ENCODE assay signal across 10 cellular contexts in the genomic region with DNA sequence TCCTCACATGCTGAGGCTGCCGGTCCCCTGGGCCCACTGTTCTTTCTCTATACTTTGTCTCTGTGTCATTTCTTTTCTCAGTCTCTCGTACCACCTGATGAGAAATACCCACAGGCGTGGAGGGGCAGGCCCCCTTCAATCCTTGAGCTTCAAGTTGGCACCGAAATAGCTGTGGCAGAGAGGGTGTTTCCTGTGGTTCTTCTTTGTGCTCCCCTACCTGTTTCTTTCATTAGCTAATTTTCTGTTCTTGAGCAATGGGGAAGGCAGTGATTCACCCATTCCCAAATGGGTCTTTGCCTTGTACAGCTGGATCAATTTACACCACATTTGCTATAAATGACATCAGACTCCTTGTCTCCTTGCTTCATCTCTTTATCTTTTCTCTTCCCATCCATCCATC. TPM values are rescaled to one million over a fixed set of nuclear protein-coding genes. Genes with fewer than 3 reads are reported as not detected.
A peak's percentile ranks its signal among the peaks of the same experiment; 100 is the strongest.
DNase-seq lines count a peak whose midpoint lies in the region; ATAC-seq and TF ChIP-seq lines count a peak whose summit lies in the region.
"Had no signal": no experiment of that assay in that cellular context is flagged by ENCODE, and none has a peak within 500 bp of the region (broad histone marks: within the 10 kb centered on the region; RNA-seq: fewer than 3 reads in every experiment).

No MANE protein-coding gene starts in this region.

- H3K4me3 Mint-ChIP-seq in activated CD8-positive, alpha-beta T cell treated with anti-CD3 and anti-CD28 coated beads for 36 hours = peak overlapping the region; percentile 16

- DNase-seq in stimulated activated CD4-positive, alpha-beta T cell treated with anti-CD3 and anti-CD28 coated beads, Interleukin-4, amount 100 ng/mL, for 1 hour = peak; percentile 20
- no peak for DNase-seq in stimulated activated CD4-positive, alpha-beta T cell treated with anti-CD3 and anti-CD28 coated beads, Interleukin-12 subunit alpha, Interleukin-12 subunit beta, amount 100 ng/mL, for 4 hours
- DNase-seq in activated CD8-positive, alpha-beta T cell treated with anti-CD3 and anti-CD28 coated beads for 36 hours = peak; percentile 37
- DNase-seq in epithelial cell of esophagus (ENCODE audit: low read depth) (peak; percentile 27), DMS79 treated with DMSO at 0.1 percent for 48 hours (lab: John Stamatoyannopoulos, UW) (no peak), GM19240 (ENCODE audit: insufficient read length, low spot score) (no peak), NOMO-1 (lab: John Stamatoyannopoulos, UW; ENCODE audit: unreplicated experiment in 2 of 2) (no peak)
- no peak for DNase-seq in effector CD8-positive, alpha-beta T cell (lab: John Stamatoyannopoulos, UW)
- DNase-seq: right cardiac atrium had no signal

- no peak for TF ChIP-seq CTCF in activated CD8-positive, alpha-beta T cell treated with anti-CD3 and anti-CD28 coated beads for 36 hours (IDR thresholded peaks at IDR 0.05)
- no peak for TF ChIP-seq CTCF in epithelial cell of esophagus (IDR thresholded peaks at IDR 0.05; ENCODE audit: insufficient read depth, low read depth, low read length, missing control alignments)

- peaks cover 51% of the 10 kb centered on the region for H3K4me1 Mint-ChIP-seq in activated CD8-positive, alpha-beta T cell treated with anti-CD3 and anti-CD28 coated beads for 36 hours (ENCODE audit: low read depth)

- peak; percentile 53 for ATAC-seq in activated CD8-positive, alpha-beta T cell treated with anti-CD3 and anti-CD28 coated beads for 36 hours
- ATAC-seq: Panc1, right cardiac atrium had no signal

- POLR2A ChIA-PET in activated CD8-positive, alpha-beta T cell treated with anti-CD3 and anti-CD28 coated beads for 36 hours (lab: Charles Lee) = no interaction called here

- no peak overlapping the region for H3K4me3 ChIP-seq in epithelial cell of esophagus (ENCODE audit: low read length)

- peak overlapping the region; percentile 69 for H3K27ac Mint-ChIP-seq in activated CD8-positive, alpha-beta T cell treated with anti-CD3 and anti-CD28 coated beads for 36 hours

- no peaks in the 10 kb centered on the region for H3K36me3 Mint-ChIP-seq in activated CD8-positive, alpha-beta T cell treated with anti-CD3 and anti-CD28 coated beads for 36 hours (ENCODE audit: low read depth)

- intact Hi-C loops in activated CD8-positive, alpha-beta T cell treated with anti-CD3 and anti-CD28 coated beads for 36 hours (cut with micrococcal nuclease) = no loop called here

- H3K9me3 Mint-ChIP-seq in activated CD8-positive, alpha-beta T cell treated with anti-CD3 and anti-CD28 coated beads for 36 hours = no peaks in the 10 kb centered on the region

- CTCF ChIA-PET in activated CD8-positive, alpha-beta T cell treated with anti-CD3 and anti-CD28 coated beads for 36 hours (lab: Charles Lee) = no interaction called here

- no peaks in the 10 kb centered on the region for H3K27me3 Mint-ChIP-seq in activated CD8-positive, alpha-beta T cell treated with anti-CD3 and anti-CD28 coated beads for 36 hours

RNA-seq across cellular contexts. Expression of a gene that starts 2.1 kb away (rescaled TPM):
- under 1 TPM; 0.29 to 0.45 TPM for total RNA-seq in activated CD8-positive, alpha-beta T cell treated with anti-CD3 and anti-CD28 coated beads for 36 hours

Comparison
In these comparisons a context has a peak if more than half of its experiments do, and no peak if none do; other contexts are left out.
1. DNase-seq: peak in stimulated activated CD4-positive, alpha-beta T cell treated with anti-CD3 and anti-CD28 coated beads, Interleukin-4, amount 100 ng/mL, for 1 hour (single experiment), activated CD8-positive, alpha-beta T cell treated with anti-CD3 and anti-CD28 coated beads for 36 hours (single experiment) and epithelial cell of esophagus (single experiment); none in stimulated activated CD4-positive, alpha-beta T cell treated with anti-CD3 and anti-CD28 coated beads, Interleukin-12 subunit alpha, Interleukin-12 subunit beta, amount 100 ng/mL, for 4 hours (single experiment), DMS79 treated with DMSO at 0.1 percent for 48 hours (single experiment), GM19240 (single experiment), NOMO-1 (0 of 2) and effector CD8-positive, alpha-beta T cell (single experiment).